ENCODE assay signal across 25 cellular contexts in genomic region chr16:84828322-84828721, GRCh38. TPM values are rescaled to one million over a fixed set of nuclear protein-coding genes. Genes with fewer than 3 reads are reported as not detected.
DNase-seq lines count a peak whose midpoint lies in the region; ATAC-seq and TF ChIP-seq lines count a peak whose summit lies in the region.
"Had no signal": no experiment of that assay in that cellular context is flagged by ENCODE, and none has a peak within 500 bp of the region (broad histone marks: within the 10 kb centered on the region; RNA-seq: fewer than 3 reads in every experiment).

No MANE protein-coding gene starts in this region.

- peak overlapping the region in 1 of 2 experiments; percentile 34 for H3K4ac ChIP-seq in mesenchymal stem cell (ENCODE audit: low read depth in 1 of 2, low read length in 2 of 2)

- H2BK12ac ChIP-seq in mesenchymal stem cell (ENCODE audit: low read length in 2 of 2) = peak overlapping the region in 1 of 2 experiments; percentile 81

- peaks cover 27% of the 10 kb centered on the region for H4K20me1 ChIP-seq in smooth muscle cell (ENCODE audit: low read depth)

- no peak overlapping the region for H2BK5ac ChIP-seq in mesenchymal stem cell (ENCODE audit: low read depth, low read length, poor library complexity, severe bottlenecking)

- intact Hi-C loops in heart left ventricle (cut with DNase I) = loop anchor here in 1 of 10 donors (10.0 kb wide), 1 partner anchor 74 kb away; no protein-coding TSS in a partner anchor
- intact Hi-C loops in right lobe of liver (cut with DNase I) = no loop called here

- H3F3A ChIP-seq in smooth muscle cell (ENCODE audit: low read depth) = peaks cover 73% of the 10 kb centered on the region

- WGBS in heart left ventricle, 4 donors = 77 to 85% (median 79%) methylated on average over 5 of the region's 5 CpGs
- WGBS in mesenchymal stem cell = 100% methylated on average over 2 of the region's 5 CpGs
- 63% methylated on average over 5 of the region's 5 CpGs for WGBS in smooth muscle cell (ENCODE audit: low lambda C conversion rate)
- 65% methylated on average over 3 of the region's 5 CpGs for WGBS in right lobe of liver (ENCODE audit: insufficient coverage, low coverage, low lambda C conversion rate, missing lambda C conversion rate)

- no peaks in the 10 kb centered on the region for H3K27me3 ChIP-seq in right atrium auricular region
- H3K27me3 ChIP-seq in heart left ventricle = no peaks in the 10 kb centered on the region
- H3K27me3 ChIP-seq in mesenchymal stem cell (ENCODE audit: control insufficient read depth in 1 of 2, insufficient read depth in 1 of 2, low read length in 2 of 2) = no peaks in the 10 kb centered on the region
- no peaks in the 10 kb centered on the region for H3K27me3 ChIP-seq in smooth muscle cell (ENCODE audit: low read depth)
- no peaks in the 10 kb centered on the region for H3K27me3 ChIP-seq in right lobe of liver
- H3K27me3 ChIP-seq: BE2C had no signal

- H2AFZ ChIP-seq in mesenchymal stem cell (ENCODE audit: low read depth, low read length) = no peak overlapping the region
- no peak overlapping the region for H2AFZ ChIP-seq in smooth muscle cell (ENCODE audit: low read depth)

- H2BK15ac ChIP-seq in mesenchymal stem cell (ENCODE audit: low read depth, poor library complexity, severe bottlenecking) = no peak overlapping the region

- H3K23ac ChIP-seq in mesenchymal stem cell (ENCODE audit: low read length in 2 of 2) = no peak overlapping the region

- H3K9ac ChIP-seq in mesenchymal stem cell (ENCODE audit: low read length) = no peak overlapping the region
- no peak overlapping the region for H3K9ac ChIP-seq in smooth muscle cell (ENCODE audit: low read depth)

- DNase-seq in right atrium auricular region (ENCODE audit: low spot score) (no peak), heart left ventricle (no peak), mesenchymal stem cell (no peak), smooth muscle cell (lab: John Stamatoyannopoulos, UW; ENCODE audit: unreplicated experiment) (no peak), right lobe of liver (no peak), NCI-H524 treated with DMSO at 0.1 percent for 48 hours (lab: John Stamatoyannopoulos, UW) (no peak)
- DNase-seq in stimulated activated CD4-positive, alpha-beta T cell treated with anti-CD3 and anti-CD28 coated beads, Interleukin-4, amount 100 ng/mL, for 4 hours = no peak
- DNase-seq: activated CD4-positive, alpha-beta T cell treated with anti-CD3 and anti-CD28 coated beads, Interleukin-2, amount 50 U/mL, for 4 hours; activated CD8-positive, alpha-beta memory T cell treated with anti-CD3 and anti-CD28 coated beads, Interleukin-2, amount 50 U/mL, for 48 hours; activated effector memory CD4-positive, alpha-beta T cell treated with Interleukin-2 at 50 U/mL for 16 hours; activated naive CD8-positive, alpha-beta T cell treated with anti-CD3 and anti-CD28 coated beads, Interleukin-2, amount 50 U/mL, for 24 hours; BE2C; Caco-2; dermis blood vessel endothelial cell; foreskin keratinocyte; H7; Kasumi-1; NCI-H1048; NCI-H2029 treated with DMSO at 0.1 percent for 48 hours; NCI-H446; NK-92 treated with Interleukin-12 subunit alpha and Interleukin-12 subunit beta, amount 100 ng/mL, for 24 hours; RPMI8226; T-helper 9 cell had no signal

- H2BK120ac ChIP-seq in mesenchymal stem cell (ENCODE audit: low read depth, low read length) = no peak overlapping the region

- H3K36me3 ChIP-seq in right atrium auricular region (no peaks in the 10 kb centered on the region), heart left ventricle (peaks cover 0 to 8% (median 0%) of the 10 kb centered on the region in 9 donors), mesenchymal stem cell (ENCODE audit: control insufficient read depth in 1 of 2, insufficient read depth in 2 of 2, low read depth in 1 of 2, low read length in 2 of 2) (no peaks in the 10 kb centered on the region), smooth muscle cell (ENCODE audit: low read depth) (no peaks in the 10 kb centered on the region), right lobe of liver (no peaks in the 10 kb centered on the region)
- H3K36me3 ChIP-seq: BE2C had no signal

- H3K79me2 ChIP-seq in smooth muscle cell (ENCODE audit: low read depth) = peaks cover 69% of the 10 kb centered on the region

- peak overlapping the region; percentile 12 for H2AK5ac ChIP-seq in mesenchymal stem cell (ENCODE audit: low read length, severe bottlenecking)

- H3K4me1 ChIP-seq in right atrium auricular region (peaks cover 0 to 45% of the 10 kb centered on the region in 2 donors), heart left ventricle (peaks cover 0 to 57% (median 19%) of the 10 kb centered on the region in 12 donors), mesenchymal stem cell (ENCODE audit: control insufficient read depth, insufficient read depth, low read depth, low read length) (peaks cover 28% of the 10 kb centered on the region), smooth muscle cell (ENCODE audit: low read depth) (peaks cover 26% of the 10 kb centered on the region), right lobe of liver (peaks cover 0 to 4% (median 0%) of the 10 kb centered on the region in 4 donors)
- H3K4me1 ChIP-seq: Caco-2, foreskin keratinocyte had no signal

- H3K4me2 ChIP-seq in mesenchymal stem cell (ENCODE audit: low read length, poor library complexity, severe bottlenecking) (no peak overlapping the region), smooth muscle cell (peak overlapping the region; percentile 53)

- H4K91ac ChIP-seq in mesenchymal stem cell (ENCODE audit: low read length) = no peak overlapping the region

- TF ChIP-seq CTCF in right atrium auricular region (IDR thresholded peaks at IDR 0.05) (no peak), heart left ventricle (IDR thresholded peaks at IDR 0.05) (no peak), smooth muscle cell (IDR thresholded peaks at IDR 0.05; ENCODE audit: borderline replicate concordance, insufficient read depth, poor library complexity, severe bottlenecking) (no peak), right lobe of liver (IDR thresholded peaks at IDR 0.05) (no peak)

- H3K27ac ChIP-seq in right atrium auricular region = peak overlapping the region; percentile 50 to 80
- H3K27ac ChIP-seq in heart left ventricle = peak overlapping the region in 4 of 12 donors; percentile 13 to 97 (median 45)
- H3K27ac ChIP-seq in mesenchymal stem cell (ENCODE audit: low read length, poor library complexity, severe bottlenecking) = no peak overlapping the region
- H3K27ac ChIP-seq in smooth muscle cell (ENCODE audit: low read depth) = peak overlapping the region; percentile 95
- H3K27ac ChIP-seq in right lobe of liver = no peak overlapping the region
- H3K27ac ChIP-seq: foreskin keratinocyte had no signal

- H3K4me3 ChIP-seq in right atrium auricular region (no peak overlapping the region), heart left ventricle (no peak overlapping the region), mesenchymal stem cell (ENCODE audit: insufficient read depth in 1 of 2, low read depth in 1 of 2, low read length in 2 of 2) (no peak overlapping the region), smooth muscle cell (no peak overlapping the region), right lobe of liver (no peak overlapping the region)

- TF ChIP-seq POLR2A in heart left ventricle (IDR thresholded peaks at IDR 0.05) (no peak), right lobe of liver (IDR thresholded peaks at IDR 0.05) (no peak)

- no peak overlapping the region for H4K8ac ChIP-seq in mesenchymal stem cell (ENCODE audit: low read length)

- no peak overlapping the region for H3K14ac ChIP-seq in mesenchymal stem cell (ENCODE audit: low read length in 2 of 2)

- H3K18ac ChIP-seq in mesenchymal stem cell (ENCODE audit: low read depth in 1 of 2, low read length in 2 of 2) = peak overlapping the region; percentile 52 to 64

- H3K9me3 ChIP-seq in right atrium auricular region = no peaks in the 10 kb centered on the region
- no peaks in the 10 kb centered on the region for H3K9me3 ChIP-seq in heart left ventricle
- H3K9me3 ChIP-seq in mesenchymal stem cell (ENCODE audit: control insufficient read depth, low read length) = no peaks in the 10 kb centered on the region
- H3K9me3 ChIP-seq in smooth muscle cell (replicated peaks; ENCODE audit: low read depth) = no peaks in the 10 kb centered on the region
- no peaks in the 10 kb centered on the region for H3K9me3 ChIP-seq in right lobe of liver
- H3K9me3 ChIP-seq: BE2C, Caco-2 had no signal

- no peaks in the 10 kb centered on the region for H3K79me1 ChIP-seq in mesenchymal stem cell (replicated peaks; ENCODE audit: low read length, poor library complexity, severe bottlenecking)

- ATAC-seq in heart left ventricle (no peak), right lobe of liver (no peak), GM19397 (IDR thresholded peaks at IDR 0.05; ENCODE audit: unreplicated experiment) (no peak)
- ATAC-seq: activated naive CD8-positive, alpha-beta T cell treated with anti-CD3 and anti-CD28 coated beads, Interleukin-2, amount 50 U/mL, for 24 hours; WTC11 had no signal

RNA-seq across cellular contexts. Expression of gene CRISPLD2, which starts 8.5 kb away (rescaled TPM):
- total RNA-seq in right atrium auricular region = 10 to 100 TPM; 58.4 to 76.4 TPM
- 100 to 1,000 TPM in 1 of 9 donors, 10 to 100 TPM in 7, 1 to 10 TPM in 1; 8.0 to 153 (median 12.9) TPM for total RNA-seq in heart left ventricle
- 10 to 100 TPM in 1 of 2 donors, 1 to 10 TPM in 1; 8.0 to 16.2 TPM for polyA plus RNA-seq in heart left ventricle
- 92.2 TPM for polyA plus RNA-seq in mesenchymal stem cell (2013, experiment 1 of 2)
- 91.8 TPM for polyA plus RNA-seq in mesenchymal stem cell (2013, experiment 2 of 2)
- 63.1 and 104 TPM in 2 replicates for total RNA-seq in smooth muscle cell
- polyA plus RNA-seq in smooth muscle cell = 79.7 and 105 TPM in 2 replicates
- total RNA-seq in right lobe of liver = 10 to 100 TPM in 3 of 6 experiments, 1 to 10 TPM in 3; 2.9 to 14.8 (median 8.9) TPM

Comparison
In these comparisons a context has a peak if more than half of its experiments do, and no peak if none do; other contexts are left out.
1. H3K27ac ChIP-seq: peak in right atrium auricular region (2 of 2) and smooth muscle cell (single experiment); none in mesenchymal stem cell (single experiment) and right lobe of liver (0 of 3).